In genomic region chr2:219571311-219572236, GRCh38 we compare ENCODE assay signal across 1 cellular context.
A peak's percentile ranks its signal among the peaks of the same experiment; 100 is the strongest.
TF ChIP-seq lines count a peak whose summit lies in the region.

OBSL1 (minus strand) TSS chr2:219571539; CDS start chr2:219571232, 307 bp downstream.

TF ChIP-seq in HepG2, 621 proteins besides CTCF, POLR2A, EP300 and RAD21 (continued from another document and continues in another):
- TF ChIP-seq, protein P1, sequence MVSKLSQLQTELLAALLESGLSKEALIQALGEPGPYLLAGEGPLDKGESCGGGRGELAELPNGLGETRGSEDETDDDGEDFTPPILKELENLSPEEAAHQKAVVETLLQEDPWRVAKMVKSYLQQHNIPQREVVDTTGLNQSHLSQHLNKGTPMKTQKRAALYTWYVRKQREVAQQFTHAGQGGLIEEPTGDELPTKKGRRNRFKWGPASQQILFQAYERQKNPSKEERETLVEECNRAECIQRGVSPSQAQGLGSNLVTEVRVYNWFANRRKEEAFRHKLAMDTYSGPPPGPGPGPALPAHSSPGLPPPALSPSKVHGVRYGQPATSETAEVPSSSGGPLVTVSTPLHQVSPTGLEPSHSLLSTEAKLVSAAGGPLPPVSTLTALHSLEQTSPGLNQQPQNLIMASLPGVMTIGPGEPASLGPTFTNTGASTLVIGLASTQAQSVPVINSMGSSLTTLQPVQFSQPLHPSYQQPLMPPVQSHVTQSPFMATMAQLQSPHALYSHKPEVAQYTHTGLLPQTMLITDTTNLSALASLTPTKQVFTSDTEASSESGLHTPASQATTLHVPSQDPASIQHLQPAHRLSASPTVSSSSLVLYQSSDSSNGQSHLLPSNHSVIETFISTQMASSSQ (IDR thresholded peaks at IDR 0.05; ENCODE audit: low read depth), result peak; percentile 10; the same call in 1 of the 2 replicates
- TF ChIP-seq, protein P1 (CRISPR knock-in tag; IDR thresholded peaks at IDR 0.05; ENCODE audit: borderline replicate concordance), result peak; percentile 46; the same call in 1 of the 2 replicates
- TF ChIP-seq ATF7-NPFF (CRISPR knock-in tag; IDR thresholded peaks at IDR 0.05; ENCODE audit: low read depth), result no peak; the same call in 1 of the 2 replicates
- no peak for TF ChIP-seq KAT2B (IDR thresholded peaks at IDR 0.05; ENCODE audit: borderline replicate concordance, low read depth, low read length)
- TF ChIP-seq KDM1A (CRISPR knock-in tag; IDR thresholded peaks at IDR 0.05), result no peak
- no peak for TF ChIP-seq ZNF777 (CRISPR knock-in tag; IDR thresholded peaks at IDR 0.05)
- no peak for TF ChIP-seq MBNL3 (CRISPR knock-in tag; conservative IDR thresholded peaks at IDR 0.05)
- no peak for TF ChIP-seq RFX3 (CRISPR knock-in tag; IDR thresholded peaks at IDR 0.05)
- TF ChIP-seq STAG1 (CRISPR knock-in tag; IDR thresholded peaks at IDR 0.05), result no peak
- 0 out of 2 replicates have a peak, but pooled peaks have one; percentile 67 for TF ChIP-seq ZNF572 (CRISPR knock-in tag; IDR thresholded peaks at IDR 0.05)
- no peak for TF ChIP-seq ZNF660 (CRISPR knock-in tag; IDR thresholded peaks at IDR 0.05; ENCODE audit: borderline replicate concordance, low read depth)
- 0 out of 2 replicates have a peak, but pooled peaks have one; percentile 17 for TF ChIP-seq SOX5 (CRISPR knock-in tag; IDR thresholded peaks at IDR 0.05; ENCODE audit: borderline replicate concordance)
- TF ChIP-seq SAP130 (CRISPR knock-in tag; IDR thresholded peaks at IDR 0.05; ENCODE audit: low read depth), result peak; percentile 62; the same call in 1 of the 2 replicates
- TF ChIP-seq ZNF761 (CRISPR knock-in tag; conservative IDR thresholded peaks at IDR 0.05), result 0 out of 2 replicates have a peak, but pooled peaks have one; percentile 23
- TF ChIP-seq SNRNP70 (IDR thresholded peaks at IDR 0.05; ENCODE audit: low read depth, low read length), result no peak
- TF ChIP-seq MLLT10 (CRISPR knock-in tag; IDR thresholded peaks at IDR 0.05), result no peak
- no peak for TF ChIP-seq NPAS2 (CRISPR knock-in tag; IDR thresholded peaks at IDR 0.05; ENCODE audit: borderline replicate concordance)
- no peak; the same call in 1 of the 2 replicates for TF ChIP-seq TSC22D2 (CRISPR knock-in tag; IDR thresholded peaks at IDR 0.05; ENCODE audit: borderline replicate concordance)
- no peak; the same call in 1 of the 2 replicates for TF ChIP-seq BATF2 (CRISPR knock-in tag; IDR thresholded peaks at IDR 0.05)
- TF ChIP-seq ZNF737 (CRISPR knock-in tag; IDR thresholded peaks at IDR 0.05; ENCODE audit: borderline replicate concordance), result 0 out of 2 replicates have a peak, but pooled peaks have one; percentile 27
- peak; percentile 68 for TF ChIP-seq ELF1 (CRISPR knock-in tag; IDR thresholded peaks at IDR 0.05)
- no peak for TF ChIP-seq ZFP36L2 (CRISPR knock-in tag; IDR thresholded peaks at IDR 0.05)
- no peak for TF ChIP-seq ZNF597 (CRISPR knock-in tag; IDR thresholded peaks at IDR 0.05)
- TF ChIP-seq ZNF446 (CRISPR knock-in tag; IDR thresholded peaks at IDR 0.05), result no peak
- TF ChIP-seq KDM4B (CRISPR knock-in tag; IDR thresholded peaks at IDR 0.05), result no peak
- no peak for TF ChIP-seq ZNF530 (CRISPR knock-in tag; IDR thresholded peaks at IDR 0.05; ENCODE audit: low read depth)
- no peak; the same call in 1 of the 2 replicates for TF ChIP-seq NR2F2 (IDR thresholded peaks at IDR 0.05; ENCODE audit: borderline replicate concordance, low read depth)
- TF ChIP-seq NBN (conservative IDR thresholded peaks at IDR 0.05), result 0 out of 2 replicates have a peak, but pooled peaks have one; percentile 72
- TF ChIP-seq THAP7 (CRISPR knock-in tag; IDR thresholded peaks at IDR 0.05), result no peak
- peak; percentile 75 for TF ChIP-seq DR1 (CRISPR knock-in tag; IDR thresholded peaks at IDR 0.05)
- TF ChIP-seq MEIS2 (CRISPR knock-in tag; IDR thresholded peaks at IDR 0.05), result no peak
- no peak for TF ChIP-seq ATRX (CRISPR knock-in tag; IDR thresholded peaks at IDR 0.05; ENCODE audit: borderline replicate concordance)
- TF ChIP-seq, protein P2, sequence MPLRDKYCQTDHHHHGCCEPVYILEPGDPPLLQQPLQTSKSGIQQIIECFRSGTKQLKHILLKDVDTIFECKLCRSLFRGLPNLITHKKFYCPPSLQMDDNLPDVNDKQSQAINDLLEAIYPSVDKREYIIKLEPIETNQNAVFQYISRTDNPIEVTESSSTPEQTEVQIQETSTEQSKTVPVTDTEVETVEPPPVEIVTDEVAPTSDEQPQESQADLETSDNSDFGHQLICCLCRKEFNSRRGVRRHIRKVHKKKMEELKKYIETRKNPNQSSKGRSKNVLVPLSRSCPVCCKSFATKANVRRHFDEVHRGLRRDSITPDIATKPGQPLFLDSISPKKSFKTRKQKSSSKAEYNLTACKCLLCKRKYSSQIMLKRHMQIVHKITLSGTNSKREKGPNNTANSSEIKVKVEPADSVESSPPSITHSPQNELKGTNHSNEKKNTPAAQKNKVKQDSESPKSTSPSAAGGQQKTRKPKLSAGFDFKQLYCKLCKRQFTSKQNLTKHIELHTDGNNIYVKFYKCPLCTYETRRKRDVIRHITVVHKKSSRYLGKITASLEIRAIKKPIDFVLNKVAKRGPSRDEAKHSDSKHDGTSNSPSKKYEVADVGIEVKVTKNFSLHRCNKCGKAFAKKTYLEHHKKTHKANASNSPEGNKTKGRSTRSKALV (CRISPR knock-in tag; IDR thresholded peaks at IDR 0.05), result no peak
- TF ChIP-seq ISL2 (CRISPR knock-in tag; IDR thresholded peaks at IDR 0.05), result peak; percentile 10; the same call in 1 of the 2 replicates
- TF ChIP-seq, protein P3, sequence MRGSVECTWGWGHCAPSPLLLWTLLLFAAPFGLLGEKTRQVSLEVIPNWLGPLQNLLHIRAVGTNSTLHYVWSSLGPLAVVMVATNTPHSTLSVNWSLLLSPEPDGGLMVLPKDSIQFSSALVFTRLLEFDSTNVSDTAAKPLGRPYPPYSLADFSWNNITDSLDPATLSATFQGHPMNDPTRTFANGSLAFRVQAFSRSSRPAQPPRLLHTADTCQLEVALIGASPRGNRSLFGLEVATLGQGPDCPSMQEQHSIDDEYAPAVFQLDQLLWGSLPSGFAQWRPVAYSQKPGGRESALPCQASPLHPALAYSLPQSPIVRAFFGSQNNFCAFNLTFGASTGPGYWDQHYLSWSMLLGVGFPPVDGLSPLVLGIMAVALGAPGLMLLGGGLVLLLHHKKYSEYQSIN (CRISPR knock-in tag; IDR thresholded peaks at IDR 0.05; ENCODE audit: borderline replicate concordance), result no peak
- TF ChIP-seq KAT8 (CRISPR knock-in tag; IDR thresholded peaks at IDR 0.05), result peak; percentile 18; the same call in 1 of the 2 replicates
- TF ChIP-seq PLRG1 (conservative IDR thresholded peaks at IDR 0.05), result no peak
- TF ChIP-seq ZNF569 (CRISPR knock-in tag; IDR thresholded peaks at IDR 0.05; ENCODE audit: borderline replicate concordance), result no peak
- 0 out of 2 replicates have a peak, but pooled peaks have one; percentile 56 for TF ChIP-seq CC2D1A (CRISPR knock-in tag; IDR thresholded peaks at IDR 0.05)
- TF ChIP-seq ZNF3 (CRISPR knock-in tag; IDR thresholded peaks at IDR 0.05), result no peak
- TF ChIP-seq TGIF2 (CRISPR knock-in tag; IDR thresholded peaks at IDR 0.05), result no peak; the same call in 1 of the 2 replicates
- no peak for TF ChIP-seq GPN1 (CRISPR knock-in tag; IDR thresholded peaks at IDR 0.05; ENCODE audit: borderline replicate concordance)
- TF ChIP-seq PAWR (CRISPR knock-in tag; IDR thresholded peaks at IDR 0.05; ENCODE audit: borderline replicate concordance), result no peak
- peak; percentile 90 for TF ChIP-seq SKI (IDR thresholded peaks at IDR 0.05; ENCODE audit: partially characterized antibody)
- no peak for TF ChIP-seq ZNF557 (CRISPR knock-in tag; IDR thresholded peaks at IDR 0.05)
- TF ChIP-seq JUND (CRISPR knock-in tag; IDR thresholded peaks at IDR 0.05), result peak; percentile 58
- peak; percentile 69 for TF ChIP-seq ZFY (CRISPR knock-in tag; IDR thresholded peaks at IDR 0.05)
- TF ChIP-seq, protein P4, sequence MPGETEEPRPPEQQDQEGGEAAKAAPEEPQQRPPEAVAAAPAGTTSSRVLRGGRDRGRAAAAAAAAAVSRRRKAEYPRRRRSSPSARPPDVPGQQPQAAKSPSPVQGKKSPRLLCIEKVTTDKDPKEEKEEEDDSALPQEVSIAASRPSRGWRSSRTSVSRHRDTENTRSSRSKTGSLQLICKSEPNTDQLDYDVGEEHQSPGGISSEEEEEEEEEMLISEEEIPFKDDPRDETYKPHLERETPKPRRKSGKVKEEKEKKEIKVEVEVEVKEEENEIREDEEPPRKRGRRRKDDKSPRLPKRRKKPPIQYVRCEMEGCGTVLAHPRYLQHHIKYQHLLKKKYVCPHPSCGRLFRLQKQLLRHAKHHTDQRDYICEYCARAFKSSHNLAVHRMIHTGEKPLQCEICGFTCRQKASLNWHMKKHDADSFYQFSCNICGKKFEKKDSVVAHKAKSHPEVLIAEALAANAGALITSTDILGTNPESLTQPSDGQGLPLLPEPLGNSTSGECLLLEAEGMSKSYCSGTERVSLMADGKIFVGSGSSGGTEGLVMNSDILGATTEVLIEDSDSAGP (CRISPR knock-in tag; IDR thresholded peaks at IDR 0.05; ENCODE audit: borderline replicate concordance), result peak; percentile 85
- no peak for TF ChIP-seq GRHL1 (CRISPR knock-in tag; conservative IDR thresholded peaks at IDR 0.05)
- TF ChIP-seq ZNF512 (CRISPR knock-in tag; IDR thresholded peaks at IDR 0.05), result no peak
- TF ChIP-seq ZNF234 (CRISPR knock-in tag; conservative IDR thresholded peaks at IDR 0.05), result no peak
- TF ChIP-seq ARNTL (CRISPR knock-in tag; IDR thresholded peaks at IDR 0.05), result peak; percentile 58
- no peak for TF ChIP-seq RNF219 (CRISPR knock-in tag; IDR thresholded peaks at IDR 0.05)
